1 cellular context compared by ENCODE assay signal in the genomic region with DNA sequence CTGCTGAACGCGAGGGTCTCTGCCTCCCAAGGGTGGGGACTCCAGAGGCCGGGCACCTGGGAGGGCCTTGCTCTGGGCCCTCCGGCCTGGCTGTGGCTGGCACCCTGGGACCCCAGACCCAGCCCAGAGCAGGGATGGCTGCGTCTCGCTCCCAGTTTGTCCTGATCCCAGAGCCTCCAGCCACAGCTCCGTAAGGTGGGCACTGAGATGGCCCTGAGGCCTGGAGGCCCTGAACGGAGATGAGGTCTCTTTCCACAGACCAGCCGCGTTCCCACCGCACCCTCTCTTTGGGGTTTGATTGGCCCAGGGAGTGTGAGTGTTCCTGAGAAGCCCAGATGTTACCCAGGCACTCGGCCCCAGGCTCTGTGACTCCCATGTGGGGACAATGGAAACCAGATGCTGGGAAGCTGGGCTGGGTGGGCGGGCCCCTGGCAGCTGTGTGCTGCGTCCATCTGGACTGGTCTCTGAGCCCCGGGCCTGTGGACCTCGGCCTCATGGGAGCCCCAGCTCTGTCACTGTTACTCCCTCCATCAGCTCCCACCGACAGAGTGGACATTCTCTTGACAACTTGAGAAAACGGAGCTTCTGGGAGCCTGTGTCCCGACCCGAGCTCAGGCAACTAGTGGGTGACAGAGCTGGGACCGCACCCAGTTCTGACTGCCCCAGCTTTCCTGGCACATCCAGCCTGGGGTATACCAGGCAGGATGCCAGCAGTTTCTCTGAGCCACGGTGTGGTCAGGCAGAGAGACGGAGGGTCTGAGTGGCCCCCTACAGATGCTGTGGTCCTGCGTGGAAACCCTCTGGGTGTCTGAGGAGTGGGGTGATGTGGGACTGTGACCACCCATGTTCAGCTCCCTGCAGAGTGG.
TF ChIP-seq lines count a peak whose summit lies in the region.

No MANE protein-coding gene starts in this region.

TF ChIP-seq in WTC11, 78 proteins besides CTCF, POLR2A, EP300 and RAD21 (continued from another document):
- TF ChIP-seq, protein P1, sequence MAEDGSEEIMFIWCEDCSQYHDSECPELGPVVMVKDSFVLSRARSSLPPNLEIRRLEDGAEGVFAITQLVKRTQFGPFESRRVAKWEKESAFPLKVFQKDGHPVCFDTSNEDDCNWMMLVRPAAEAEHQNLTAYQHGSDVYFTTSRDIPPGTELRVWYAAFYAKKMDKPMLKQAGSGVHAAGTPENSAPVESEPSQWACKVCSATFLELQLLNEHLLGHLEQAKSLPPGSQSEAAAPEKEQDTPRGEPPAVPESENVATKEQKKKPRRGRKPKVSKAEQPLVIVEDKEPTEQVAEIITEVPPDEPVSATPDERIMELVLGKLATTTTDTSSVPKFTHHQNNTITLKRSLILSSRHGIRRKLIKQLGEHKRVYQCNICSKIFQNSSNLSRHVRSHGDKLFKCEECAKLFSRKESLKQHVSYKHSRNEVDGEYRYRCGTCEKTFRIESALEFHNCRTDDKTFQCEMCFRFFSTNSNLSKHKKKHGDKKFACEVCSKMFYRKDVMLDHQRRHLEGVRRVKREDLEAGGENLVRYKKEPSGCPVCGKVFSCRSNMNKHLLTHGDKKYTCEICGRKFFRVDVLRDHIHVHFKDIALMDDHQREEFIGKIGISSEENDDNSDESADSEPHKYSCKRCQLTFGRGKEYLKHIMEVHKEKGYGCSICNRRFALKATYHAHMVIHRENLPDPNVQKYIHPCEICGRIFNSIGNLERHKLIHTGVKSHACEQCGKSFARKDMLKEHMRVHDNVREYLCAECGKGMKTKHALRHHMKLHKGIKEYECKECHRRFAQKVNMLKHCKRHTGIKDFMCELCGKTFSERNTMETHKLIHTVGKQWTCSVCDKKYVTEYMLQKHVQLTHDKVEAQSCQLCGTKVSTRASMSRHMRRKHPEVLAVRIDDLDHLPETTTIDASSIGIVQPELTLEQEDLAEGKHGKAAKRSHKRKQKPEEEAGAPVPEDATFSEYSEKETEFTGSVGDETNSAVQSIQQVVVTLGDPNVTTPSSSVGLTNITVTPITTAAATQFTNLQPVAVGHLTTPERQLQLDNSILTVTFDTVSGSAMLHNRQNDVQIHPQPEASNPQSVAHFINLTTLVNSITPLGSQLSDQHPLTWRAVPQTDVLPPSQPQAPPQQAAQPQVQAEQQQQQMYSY (CRISPR knock-in tag; IDR thresholded peaks at IDR 0.05): no peak
- TF ChIP-seq, protein P2, sequence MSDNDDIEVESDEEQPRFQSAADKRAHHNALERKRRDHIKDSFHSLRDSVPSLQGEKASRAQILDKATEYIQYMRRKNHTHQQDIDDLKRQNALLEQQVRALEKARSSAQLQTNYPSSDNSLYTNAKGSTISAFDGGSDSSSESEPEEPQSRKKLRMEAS (CRISPR knock-in tag; IDR thresholded peaks at IDR 0.05): no peak
- TF ChIP-seq ESRRA (CRISPR knock-in tag; IDR thresholded peaks at IDR 0.05; ENCODE audit: borderline replicate concordance) (no peak), CREM (CRISPR knock-in tag; IDR thresholded peaks at IDR 0.05) (no peak), ZNF121 (CRISPR knock-in tag; IDR thresholded peaks at IDR 0.05) (no peak), FOXK1 (CRISPR knock-in tag; IDR thresholded peaks at IDR 0.05) (no peak)
- TF ChIP-seq, protein P3, sequence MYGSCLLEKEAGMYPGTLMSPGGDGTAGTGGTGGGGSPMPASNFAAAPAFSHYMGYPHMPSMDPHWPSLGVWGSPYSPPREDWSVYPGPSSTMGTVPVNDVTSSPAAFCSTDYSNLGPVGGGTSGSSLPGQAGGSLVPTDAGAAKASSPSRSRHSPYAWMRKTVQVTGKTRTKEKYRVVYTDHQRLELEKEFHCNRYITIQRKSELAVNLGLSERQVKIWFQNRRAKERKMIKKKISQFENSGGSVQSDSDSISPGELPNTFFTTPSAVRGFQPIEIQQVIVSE (CRISPR knock-in tag; IDR thresholded peaks at IDR 0.05; ENCODE audit: borderline replicate concordance): no peak
- TF ChIP-seq, protein P4, sequence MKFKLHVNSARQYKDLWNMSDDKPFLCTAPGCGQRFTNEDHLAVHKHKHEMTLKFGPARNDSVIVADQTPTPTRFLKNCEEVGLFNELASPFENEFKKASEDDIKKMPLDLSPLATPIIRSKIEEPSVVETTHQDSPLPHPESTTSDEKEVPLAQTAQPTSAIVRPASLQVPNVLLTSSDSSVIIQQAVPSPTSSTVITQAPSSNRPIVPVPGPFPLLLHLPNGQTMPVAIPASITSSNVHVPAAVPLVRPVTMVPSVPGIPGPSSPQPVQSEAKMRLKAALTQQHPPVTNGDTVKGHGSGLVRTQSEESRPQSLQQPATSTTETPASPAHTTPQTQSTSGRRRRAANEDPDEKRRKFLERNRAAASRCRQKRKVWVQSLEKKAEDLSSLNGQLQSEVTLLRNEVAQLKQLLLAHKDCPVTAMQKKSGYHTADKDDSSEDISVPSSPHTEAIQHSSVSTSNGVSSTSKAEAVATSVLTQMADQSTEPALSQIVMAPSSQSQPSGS (CRISPR knock-in tag; IDR thresholded peaks at IDR 0.05; ENCODE audit: borderline replicate concordance, low read depth): no peak
- TF ChIP-seq, protein P5, sequence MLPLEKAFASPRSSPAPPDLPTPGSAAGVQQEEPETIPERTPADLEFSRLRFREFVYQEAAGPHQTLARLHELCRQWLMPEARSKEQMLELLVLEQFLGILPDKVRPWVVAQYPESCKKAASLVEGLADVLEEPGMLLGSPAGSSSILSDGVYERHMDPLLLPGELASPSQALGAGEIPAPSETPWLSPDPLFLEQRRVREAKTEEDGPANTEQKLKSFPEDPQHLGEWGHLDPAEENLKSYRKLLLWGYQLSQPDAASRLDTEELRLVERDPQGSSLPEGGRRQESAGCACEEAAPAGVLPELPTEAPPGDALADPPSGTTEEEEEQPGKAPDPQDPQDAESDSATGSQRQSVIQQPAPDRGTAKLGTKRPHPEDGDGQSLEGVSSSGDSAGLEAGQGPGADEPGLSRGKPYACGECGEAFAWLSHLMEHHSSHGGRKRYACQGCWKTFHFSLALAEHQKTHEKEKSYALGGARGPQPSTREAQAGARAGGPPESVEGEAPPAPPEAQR (CRISPR knock-in tag; IDR thresholded peaks at IDR 0.05): no peak
- TF ChIP-seq, protein P6, sequence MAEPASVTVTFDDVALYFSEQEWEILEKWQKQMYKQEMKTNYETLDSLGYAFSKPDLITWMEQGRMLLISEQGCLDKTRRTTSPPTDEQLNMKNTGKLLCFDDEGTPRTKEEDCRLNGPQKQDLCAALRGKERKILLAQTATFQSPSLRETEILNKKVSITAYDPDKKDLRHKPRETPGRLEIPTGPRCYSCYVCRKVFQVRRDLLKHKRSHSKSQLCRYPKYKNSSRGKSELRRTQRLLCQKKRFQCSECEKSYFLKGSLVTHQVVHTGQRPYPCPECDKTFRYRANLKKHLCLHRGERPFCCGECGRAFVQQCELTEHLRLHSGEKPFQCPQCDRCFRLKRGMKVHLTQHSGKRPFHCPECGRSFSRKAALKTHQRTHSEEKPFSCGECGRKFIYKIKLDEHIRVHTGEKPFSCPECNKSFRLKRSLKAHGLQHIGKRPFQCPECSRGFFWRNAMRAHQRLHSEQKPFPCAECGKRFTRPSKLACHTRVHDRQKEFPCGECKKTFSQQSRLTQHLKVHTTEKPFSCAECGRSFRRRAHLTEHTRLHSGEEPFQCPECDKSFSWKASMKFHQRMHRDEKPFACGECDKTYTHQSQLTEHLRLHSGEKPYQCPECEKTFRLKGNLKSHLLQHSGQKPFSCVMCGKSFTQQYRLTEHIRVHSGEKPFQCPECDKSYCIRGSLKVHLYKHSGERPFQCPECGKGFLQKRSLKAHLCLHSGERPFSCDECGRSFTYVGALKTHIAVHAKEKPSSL (CRISPR knock-in tag; conservative IDR thresholded peaks at IDR 0.05): no peak
- TF ChIP-seq, protein P7, sequence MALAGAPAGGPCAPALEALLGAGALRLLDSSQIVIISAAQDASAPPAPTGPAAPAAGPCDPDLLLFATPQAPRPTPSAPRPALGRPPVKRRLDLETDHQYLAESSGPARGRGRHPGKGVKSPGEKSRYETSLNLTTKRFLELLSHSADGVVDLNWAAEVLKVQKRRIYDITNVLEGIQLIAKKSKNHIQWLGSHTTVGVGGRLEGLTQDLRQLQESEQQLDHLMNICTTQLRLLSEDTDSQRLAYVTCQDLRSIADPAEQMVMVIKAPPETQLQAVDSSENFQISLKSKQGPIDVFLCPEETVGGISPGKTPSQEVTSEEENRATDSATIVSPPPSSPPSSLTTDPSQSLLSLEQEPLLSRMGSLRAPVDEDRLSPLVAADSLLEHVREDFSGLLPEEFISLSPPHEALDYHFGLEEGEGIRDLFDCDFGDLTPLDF (CRISPR knock-in tag; IDR thresholded peaks at IDR 0.05): no peak
